1 cellular context compared by ENCODE assay signal in the genomic region with DNA sequence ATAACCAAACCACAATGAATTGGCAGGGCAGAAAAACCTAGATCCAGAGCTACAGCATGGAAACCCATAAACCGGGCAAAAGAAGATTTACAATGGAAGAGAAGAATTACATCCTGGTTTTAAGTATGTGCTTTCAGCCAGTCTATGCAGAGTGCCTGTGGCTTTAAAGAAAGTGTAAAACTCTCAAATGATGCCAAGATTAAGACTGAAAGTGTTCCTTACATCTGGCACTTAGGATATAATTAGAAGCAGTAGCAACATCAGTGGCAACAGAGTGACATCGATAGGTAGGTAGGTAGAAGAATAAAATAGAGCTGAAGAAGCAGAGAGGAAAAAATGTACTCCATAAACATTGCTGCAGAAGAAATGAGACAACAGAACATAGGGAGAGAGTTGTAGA.
TF ChIP-seq lines count a peak whose summit lies in the region.

No MANE protein-coding gene starts in this region.

TF ChIP-seq in HepG2, 621 proteins besides CTCF, POLR2A, EP300 and RAD21 (continued from another document):
- TF ChIP-seq, protein P1, sequence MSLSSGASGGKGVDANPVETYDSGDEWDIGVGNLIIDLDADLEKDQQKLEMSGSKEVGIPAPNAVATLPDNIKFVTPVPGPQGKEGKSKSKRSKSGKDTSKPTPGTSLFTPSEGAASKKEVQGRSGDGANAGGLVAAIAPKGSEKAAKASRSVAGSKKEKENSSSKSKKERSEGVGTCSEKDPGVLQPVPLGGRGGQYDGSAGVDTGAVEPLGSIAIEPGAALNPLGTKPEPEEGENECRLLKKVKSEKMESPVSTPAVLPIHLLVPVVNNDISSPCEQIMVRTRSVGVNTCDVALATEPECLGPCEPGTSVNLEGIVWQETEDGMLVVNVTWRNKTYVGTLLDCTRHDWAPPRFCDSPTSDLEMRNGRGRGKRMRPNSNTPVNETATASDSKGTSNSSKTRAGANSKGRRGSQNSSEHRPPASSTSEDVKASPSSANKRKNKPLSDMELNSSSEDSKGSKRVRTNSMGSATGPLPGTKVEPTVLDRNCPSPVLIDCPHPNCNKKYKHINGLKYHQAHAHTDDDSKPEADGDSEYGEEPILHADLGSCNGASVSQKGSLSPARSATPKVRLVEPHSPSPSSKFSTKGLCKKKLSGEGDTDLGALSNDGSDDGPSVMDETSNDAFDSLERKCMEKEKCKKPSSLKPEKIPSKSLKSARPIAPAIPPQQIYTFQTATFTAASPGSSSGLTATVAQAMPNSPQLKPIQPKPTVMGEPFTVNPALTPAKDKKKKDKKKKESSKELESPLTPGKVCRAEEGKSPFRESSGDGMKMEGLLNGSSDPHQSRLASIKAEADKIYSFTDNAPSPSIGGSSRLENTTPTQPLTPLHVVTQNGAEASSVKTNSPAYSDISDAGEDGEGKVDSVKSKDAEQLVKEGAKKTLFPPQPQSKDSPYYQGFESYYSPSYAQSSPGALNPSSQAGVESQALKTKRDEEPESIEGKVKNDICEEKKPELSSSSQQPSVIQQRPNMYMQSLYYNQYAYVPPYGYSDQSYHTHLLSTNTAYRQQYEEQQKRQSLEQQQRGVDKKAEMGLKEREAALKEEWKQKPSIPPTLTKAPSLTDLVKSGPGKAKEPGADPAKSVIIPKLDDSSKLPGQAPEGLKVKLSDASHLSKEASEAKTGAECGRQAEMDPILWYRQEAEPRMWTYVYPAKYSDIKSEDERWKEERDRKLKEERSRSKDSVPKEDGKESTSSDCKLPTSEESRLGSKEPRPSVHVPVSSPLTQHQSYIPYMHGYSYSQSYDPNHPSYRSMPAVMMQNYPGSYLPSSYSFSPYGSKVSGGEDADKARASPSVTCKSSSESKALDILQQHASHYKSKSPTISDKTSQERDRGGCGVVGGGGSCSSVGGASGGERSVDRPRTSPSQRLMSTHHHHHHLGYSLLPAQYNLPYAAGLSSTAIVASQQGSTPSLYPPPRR (CRISPR knock-in tag; IDR thresholded peaks at IDR 0.05; ENCODE audit: borderline replicate concordance): no peak
TF ChIP-seq in HepG2: peak in this region for 0.
